24 cellular contexts compared by ENCODE assay signal in genomic region chr6:143096403-143096802, GRCh38.
"Had no signal": no experiment of that assay in that cellular context is flagged by ENCODE, and none has a peak within 500 bp of the region (broad histone marks: within the 10 kb centered on the region; RNA-seq: fewer than 3 reads in every experiment).

No MANE protein-coding gene starts in this region.

- DNase-seq: hippocampal formation; kidney; left colon; left lung; lower lobe of right lung; mesenchymal stem cell; nucleus accumbens; pancreas; posterior cingulate gyrus; retina; right cardiac atrium; stimulated activated CD4-positive, alpha-beta T cell treated with anti-CD3 and anti-CD28 coated beads, Interleukin-12 subunit alpha, Interleukin-12 subunit beta, amount 100 ng/mL, for 4 hours; stimulated activated CD4-positive, alpha-beta T cell treated with anti-CD3 and anti-CD28 coated beads, Interleukin-15, amount 100 ng/mL, for 24 hours; stimulated activated CD4-positive, alpha-beta T cell treated with anti-CD3 and anti-CD28 coated beads, Interleukin-2, amount 100 ng/mL, for 24 hours; stimulated activated CD4-positive, alpha-beta T cell treated with anti-CD3 and anti-CD28 coated beads, Interleukin-4, amount 100 ng/mL, for 1 hour; stimulated activated naive B cell treated with anti-CD40 and anti-IgM and Interleukin-4, amounts not matched to agents 10 μg/mL and 1 μg/mL and 100 μg/mL, for 72 hours; stimulated activated naive CD8-positive, alpha-beta T cell treated with anti-CD3 and anti-CD28 coated beads, Interleukin-15, Interleukin-2, amounts not matched to agents 100 U/mL and 50 U/mL, for 24 hours; stomach; testis; thyroid gland; transverse colon; upper lobe of right lung had no signal

- ATAC-seq: left colon; left lung; lower lobe of right lung; pancreas; right cardiac atrium; sciatic nerve; stimulated activated naive B cell treated with anti-CD40 and anti-IgM and Interleukin-4, amounts not matched to agents 10 μg/mL and 1 μg/mL and 100 μg/mL, for 72 hours; stimulated activated naive CD8-positive, alpha-beta T cell treated with anti-CD3 and anti-CD28 coated beads, Interleukin-15, Interleukin-2, amounts not matched to agents 100 U/mL and 50 U/mL, for 24 hours; upper lobe of right lung had no signal

- FAIRE-seq: kidney, pancreas, urothelium cell line had no signal
